ENCODE assay signal across 8 cellular contexts in genomic region chr6:2876210-2877056, GRCh38. TPM values are rescaled to one million over a fixed set of nuclear protein-coding genes. Genes with fewer than 3 reads are reported as not detected.
DNase-seq lines count a peak whose midpoint lies in the region; ATAC-seq and TF ChIP-seq lines count a peak whose summit lies in the region.

No MANE protein-coding gene starts in this region.

- TF ChIP-seq CTCF in MCF 10A (IDR thresholded peaks at IDR 0.05; ENCODE audit: unreplicated experiment) (no peak), sigmoid colon (IDR thresholded peaks at IDR 0.05) (no peak)

- DNase-seq in activated CD8-positive, alpha-beta memory T cell treated with anti-CD3 and anti-CD28 coated beads for 24 hours = peak; percentile 59
- DNase-seq in activated CD8-positive, alpha-beta memory T cell treated with anti-CD3 and anti-CD28 coated beads, Interleukin-2, amount 50 U/mL, for 48 hours = no peak
- DNase-seq in MV-4-11 (lab: John Stamatoyannopoulos, UW) (peak; percentile 52), MCF 10A (ENCODE audit: unreplicated experiment) (peak; percentile 96), sigmoid colon (no peak)

- H3K4me3 Mint-ChIP-seq in MCF 10A (ENCODE audit: unreplicated experiment) = peak overlapping the region; percentile 42

- POLR2A ChIA-PET in MCF 10A (lab: Yijun Ruan, JAX) = interaction anchor here (0.8 to 1.2 kb wide), 4 partner anchors 35 to 111 kb away, joined by 3 to 4 read pairs (median 4); partner anchors contain the start of gene SERPINB1

- no peaks in the 10 kb centered on the region for H3K27me3 ChIP-seq in sigmoid colon

- no peak for TF ChIP-seq EP300 in sigmoid colon (IDR thresholded peaks at IDR 0.05)

- peak in 1 of 2 donors; percentile 28 for TF ChIP-seq POLR2A in sigmoid colon (IDR thresholded peaks at IDR 0.05)

- H3K4me3 ChIP-seq in iPS-18c (ENCODE audit: insufficient read depth, low read depth, low read length) (peak overlapping the region; percentile 35), sigmoid colon (peak overlapping the region; percentile 34 to 61 (median 54))

- H3K27me3 Mint-ChIP-seq in MCF 10A (ENCODE audit: insufficient read depth, unreplicated experiment) = peaks cover 40% of the 10 kb centered on the region

- peak overlapping the region; percentile 57 for H3K27ac Mint-ChIP-seq in MCF 10A (ENCODE audit: low read depth, unreplicated experiment)

- H3K27ac ChIP-seq in sigmoid colon = peak overlapping the region; percentile 65 to 81 (median 72)

- BruUV-seq in MCF 10A (replicated peaks; lab: Mats Ljungman, UMichigan) = no TSS peak

- ATAC-seq in HG02642 (IDR thresholded peaks at IDR 0.05; ENCODE audit: poor library complexity, unreplicated experiment) = no peak
- no peak for ATAC-seq in GM21526 (IDR thresholded peaks at IDR 0.05; ENCODE audit: low FRiP score, unreplicated experiment)

- peaks cover 8% of the 10 kb centered on the region for H3K9me3 Mint-ChIP-seq in MCF 10A (ENCODE audit: unreplicated experiment)

- CTCF ChIA-PET in MCF 10A (lab: Yijun Ruan, JAX) = interaction anchor here (0.6 to 1.1 kb wide), 2 partner anchors 85 to 91 kb away, joined by 3 to 5 read pairs; no protein-coding TSS in a partner anchor

- H3K9me3 ChIP-seq in iPS-18c (ENCODE audit: control insufficient read depth, insufficient read depth, low read length) = no peaks in the 10 kb centered on the region
- no peaks in the 10 kb centered on the region for H3K9me3 ChIP-seq in sigmoid colon

- H3K36me3 Mint-ChIP-seq in MCF 10A (ENCODE audit: insufficient read depth, unreplicated experiment) = no peaks in the 10 kb centered on the region

- no peaks in the 10 kb centered on the region for H3K36me3 ChIP-seq in sigmoid colon

- peaks cover 18% of the 10 kb centered on the region for H3K4me1 Mint-ChIP-seq in MCF 10A (ENCODE audit: insufficient read depth, unreplicated experiment)

- 16 to 20% methylated on average over 25 of the region's 25 CpGs for WGBS in sigmoid colon, 2 donors

- intact Hi-C loops in MCF 10A (cut with micrococcal nuclease) = no loop called here
- intact Hi-C loops in sigmoid colon (cut with DNase I) = no loop called here

- H3K4me1 ChIP-seq in sigmoid colon = peaks cover 0 to 34% (median 20%) of the 10 kb centered on the region in 4 donors

RNA-seq across cellular contexts. Expression of gene SERPINB9, which starts 26.7 kb away (rescaled TPM):
- total RNA-seq in MCF 10A (2022) (not detected in 2 replicates), sigmoid colon (1 to 10 TPM; 5.0 to 7.5 (median 6.1) TPM)
- 10 to 100 TPM in 1 of 3 donors, 1 to 10 TPM in 2; 2.3 to 16.2 (median 2.4) TPM for polyA plus RNA-seq in sigmoid colon

RNA-seq across cellular contexts. Expression of gene SERPINB1, which starts 34.8 kb away (rescaled TPM):
- total RNA-seq in MCF 10A (2022) (20.8 and 28.0 TPM in 2 replicates), sigmoid colon (10 to 100 TPM; 19.6 to 88.0 (median 22.9) TPM)
- polyA plus RNA-seq in sigmoid colon = 100 to 1,000 TPM in 2 of 3 donors, 10 to 100 TPM in 1; 97.9 to 230 (median 161) TPM

Comparison
In these comparisons a context has a peak if more than half of its experiments do, and no peak if none do; other contexts are left out.
1. DNase-seq: peak in activated CD8-positive, alpha-beta memory T cell treated with anti-CD3 and anti-CD28 coated beads for 24 hours (single experiment), MV-4-11 (single experiment) and MCF 10A (single experiment); none in activated CD8-positive, alpha-beta memory T cell treated with anti-CD3 and anti-CD28 coated beads, Interleukin-2, amount 50 U/mL, for 48 hours (single experiment) and sigmoid colon (single experiment).